In the genomic region with DNA sequence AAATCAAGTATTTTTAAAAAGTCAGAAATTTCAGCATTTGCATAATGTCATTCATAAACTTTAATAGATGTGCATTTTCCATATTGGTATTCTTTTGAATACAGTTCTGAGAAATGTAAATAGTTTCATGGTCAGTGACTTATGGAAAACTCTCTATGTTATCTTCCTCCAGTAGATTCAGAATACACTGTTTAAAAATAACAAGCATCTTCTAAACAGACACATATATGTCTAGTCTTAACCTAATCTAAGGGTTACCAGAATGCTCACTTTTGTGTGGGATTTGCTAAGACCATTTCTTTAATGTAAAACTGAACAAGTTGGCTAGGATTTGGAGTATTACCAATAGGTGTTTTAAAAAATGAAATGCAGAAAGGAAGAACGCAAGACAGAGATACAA, we compare ENCODE assay signal across 21 cellular contexts.
"Had no signal": no experiment of that assay in that cellular context is flagged by ENCODE, and none has a peak within 500 bp of the region (broad histone marks: within the 10 kb centered on the region; RNA-seq: fewer than 3 reads in every experiment).

No MANE protein-coding gene starts in this region.

- H3K9me3 Mint-ChIP-seq: nephron progenitor cell; stimulated activated memory B cell treated with anti-CD40 and anti-IgM and Interleukin-4, amounts not matched to agents 10 μg/mL and 1 μg/mL and 100 μg/mL, for 72 hours; stimulated activated naive CD8-positive, alpha-beta T cell treated with anti-CD3 and anti-CD28 coated beads, Interleukin-15, amount 100 ng/mL, for 72 hours had no signal

- H3K27me3 Mint-ChIP-seq: stimulated activated memory B cell treated with anti-CD40 and anti-IgM and Interleukin-4, amounts not matched to agents 10 μg/mL and 1 μg/mL and 100 μg/mL, for 72 hours; stimulated activated naive CD8-positive, alpha-beta T cell treated with anti-CD3 and anti-CD28 coated beads, Interleukin-15, amount 100 ng/mL, for 72 hours had no signal

- H3K27ac Mint-ChIP-seq: naive thymus-derived CD8-positive, alpha-beta T cell; nephron progenitor cell; stimulated activated memory B cell treated with anti-CD40 and anti-IgM and Interleukin-4, amounts not matched to agents 10 μg/mL and 1 μg/mL and 100 μg/mL, for 72 hours; stimulated activated naive CD8-positive, alpha-beta T cell treated with anti-CD3 and anti-CD28 coated beads, Interleukin-15, amount 100 ng/mL, for 72 hours had no signal

- H3K4me3 ChIP-seq: dorsolateral prefrontal cortex, lower lobe of right lung, ovary, psoas muscle, sigmoid colon, suprapubic skin, transverse colon, upper lobe of right lung, uterus had no signal

- H3K4me1 ChIP-seq: lower lobe of right lung, psoas muscle, sigmoid colon, suprapubic skin, transverse colon, upper lobe of right lung, uterus had no signal

- H3K4me1 Mint-ChIP-seq: naive thymus-derived CD8-positive, alpha-beta T cell; stimulated activated memory B cell treated with anti-CD40 and anti-IgM and Interleukin-4, amounts not matched to agents 10 μg/mL and 1 μg/mL and 100 μg/mL, for 72 hours; stimulated activated naive CD8-positive, alpha-beta T cell treated with anti-CD3 and anti-CD28 coated beads, Interleukin-15, amount 100 ng/mL, for 72 hours had no signal

- H3K36me3 ChIP-seq: lower lobe of right lung, ovary, sigmoid colon, suprapubic skin, transverse colon, upper lobe of right lung, uterus had no signal

- H3K36me3 Mint-ChIP-seq: naive thymus-derived CD8-positive, alpha-beta T cell; stimulated activated memory B cell treated with anti-CD40 and anti-IgM and Interleukin-4, amounts not matched to agents 10 μg/mL and 1 μg/mL and 100 μg/mL, for 72 hours had no signal

- H3K27ac ChIP-seq: dorsolateral prefrontal cortex, lower lobe of right lung, ovary, psoas muscle, sigmoid colon, suprapubic skin, transverse colon, upper lobe of right lung, uterus had no signal

- H3K9me3 ChIP-seq: lower lobe of right lung, ovary, psoas muscle, sigmoid colon, suprapubic skin, transverse colon, upper lobe of right lung, uterus had no signal

- H3K4me3 Mint-ChIP-seq: naive thymus-derived CD8-positive, alpha-beta T cell; nephron progenitor cell; stimulated activated memory B cell treated with anti-CD40 and anti-IgM and Interleukin-4, amounts not matched to agents 10 μg/mL and 1 μg/mL and 100 μg/mL, for 72 hours; stimulated activated naive CD8-positive, alpha-beta T cell treated with anti-CD3 and anti-CD28 coated beads, Interleukin-15, amount 100 ng/mL, for 72 hours had no signal

- H3K27me3 ChIP-seq: dorsolateral prefrontal cortex, ovary, sigmoid colon, suprapubic skin, transverse colon, upper lobe of right lung, uterus had no signal

- DNase-seq: dorsolateral prefrontal cortex; effector CD4-positive, alpha-beta T cell; head of caudate nucleus; left ventricle myocardium superior; lower lobe of right lung; nephron progenitor cell; occipital lobe; ovary; posterior cingulate gyrus; psoas muscle; right cardiac atrium; sigmoid colon; stimulated activated CD4-positive, alpha-beta T cell treated with anti-CD3 and anti-CD28 coated beads, Interleukin-2, amount 100 ng/mL, for 24 hours; stimulated activated CD4-positive, alpha-beta T cell treated with anti-CD3 and anti-CD28 coated beads, Interleukin-4, amount 100 ng/mL, for 24 hours; stimulated activated naive CD8-positive, alpha-beta T cell treated with anti-CD3 and anti-CD28 coated beads, Interleukin-15, amount 100 ng/mL, for 72 hours; transverse colon; upper lobe of right lung; uterus had no signal
